Comparison of ENCODE assay signal across 23 cellular contexts in the genomic region with DNA sequence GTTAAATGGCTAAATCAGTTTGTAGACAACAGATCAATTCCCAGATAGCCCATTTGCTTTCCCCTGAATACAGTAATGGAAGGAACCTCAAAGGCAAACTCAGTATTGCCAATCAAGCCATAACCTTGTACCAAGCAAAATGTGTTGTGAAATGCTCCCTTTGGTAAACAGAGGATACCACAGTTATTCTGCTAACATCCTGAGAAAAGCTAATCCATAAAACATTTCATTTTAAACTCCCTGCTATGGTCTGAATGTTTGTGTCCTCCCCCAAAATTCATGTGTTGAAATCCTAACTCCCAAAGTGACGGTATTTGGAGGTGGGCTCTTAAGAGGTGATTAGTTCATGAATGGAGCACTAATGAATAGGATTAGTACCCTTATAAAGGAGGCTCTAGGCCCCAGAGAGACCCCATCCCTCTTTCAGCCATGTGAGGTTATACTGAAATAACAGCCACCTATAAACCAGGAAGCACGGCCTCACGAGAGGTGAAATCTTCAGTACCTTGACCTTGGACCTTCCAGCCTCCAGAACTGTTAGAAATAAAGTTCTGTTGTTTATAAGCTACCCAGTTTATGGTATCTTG.
"Had no signal": no experiment of that assay in that cellular context is flagged by ENCODE, and none has a peak within 500 bp of the region (broad histone marks: within the 10 kb centered on the region; RNA-seq: fewer than 3 reads in every experiment).

No MANE protein-coding gene starts in this region.

- H3K27ac ChIP-seq: body of pancreas, coronary artery, dorsolateral prefrontal cortex, gastrocnemius medialis, skin epidermis, stomach, thyroid gland, upper lobe of left lung, vagina had no signal

- H3K4me1 ChIP-seq: gastrocnemius medialis, stomach, vagina had no signal

- DNase-seq: activated CD4-positive, alpha-beta T cell treated with anti-CD3 and anti-CD28 coated beads for 4 hours; activated CD4-positive, alpha-beta T cell treated with anti-CD3 and anti-CD28 coated beads, Interleukin-2, amount 50 U/mL, for 4 hours; activated effector memory CD4-positive, alpha-beta T cell treated with Interleukin-2 at 50 U/mL for 16 hours; activated naive CD4-positive, alpha-beta T cell treated with Interleukin-2 at 50 U/mL for 16 hours; aorta; body of pancreas; cerebellar nuclear complex; dorsolateral prefrontal cortex; effector memory CD4-positive, alpha-beta T cell; gastrocnemius medialis; glutamatergic neuron; left cardiac atrium; naive thymus-derived CD8-positive, alpha-beta T cell; stimulated activated CD4-positive, alpha-beta T cell treated with anti-CD3 and anti-CD28 coated beads, Interleukin-4, amount 100 ng/mL, for 24 hours; stomach; T-helper 1 cell; thyroid gland; upper lobe of left lung had no signal

- H3K9me3 ChIP-seq: body of pancreas, gastrocnemius medialis, stomach, thyroid gland, upper lobe of left lung, vagina had no signal

- H3K4me3 ChIP-seq: body of pancreas, coronary artery, dorsolateral prefrontal cortex, gastrocnemius medialis, skin epidermis, stomach, thyroid gland, upper lobe of left lung, vagina had no signal

- H3K36me3 ChIP-seq: gastrocnemius medialis, thyroid gland, vagina had no signal

- ATAC-seq: body of pancreas; gastrocnemius medialis; left cardiac atrium; naive thymus-derived CD8-positive, alpha-beta T cell; sciatic nerve; stimulated activated memory B cell treated with anti-CD40 and anti-IgM and Interleukin-4, amounts not matched to agents 10 μg/mL and 1 μg/mL and 100 μg/mL, for 72 hours had no signal

- H3K27me3 ChIP-seq: body of pancreas, dorsolateral prefrontal cortex, gastrocnemius medialis, stomach, thyroid gland, upper lobe of left lung, vagina had no signal
